5 cellular contexts compared by ENCODE assay signal in genomic region chr10:1773204-1773603, GRCh38. TPM values are rescaled to one million over a fixed set of nuclear protein-coding genes. Genes with fewer than 3 reads are reported as not detected.
"Had no signal": no experiment of that assay in that cellular context is flagged by ENCODE, and none has a peak within 500 bp of the region (broad histone marks: within the 10 kb centered on the region; RNA-seq: fewer than 3 reads in every experiment).

No MANE protein-coding gene starts in this region.

RNA-seq across cellular contexts. Expression of gene ADARB2, which starts 35.9 kb away (rescaled TPM):
- total RNA-seq: osteoblast, posterior vena cava, pulmonary artery endothelial cell, ureter had no signal
- polyA plus RNA-seq: naive thymus-derived CD4-positive, alpha-beta T cell had no signal
